20 cellular contexts compared by ENCODE assay signal in the genomic region with DNA sequence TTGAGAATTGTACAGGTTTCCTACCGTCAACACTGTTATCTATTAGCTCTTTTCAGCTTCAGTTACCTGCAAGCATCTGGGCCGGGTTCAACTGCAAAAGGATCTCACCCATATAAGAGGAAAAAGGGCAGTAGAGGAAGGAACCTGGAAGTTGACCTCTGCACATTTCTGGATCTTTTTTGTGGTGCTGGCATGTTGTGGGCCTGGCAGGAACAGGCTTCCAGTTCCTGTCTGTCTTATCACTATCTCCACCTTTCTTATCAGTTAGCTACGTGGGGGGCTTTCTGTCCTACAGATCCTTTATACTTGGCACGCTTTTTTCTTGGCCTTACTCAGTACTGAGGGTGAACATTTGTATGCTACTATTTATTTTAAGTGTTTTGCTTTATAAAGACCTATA. TPM values are rescaled to one million over a fixed set of nuclear protein-coding genes. Genes with fewer than 3 reads are reported as not detected.
DNase-seq lines count a peak whose midpoint lies in the region; TF ChIP-seq lines count a peak whose summit lies in the region.
"Had no signal": no experiment of that assay in that cellular context is flagged by ENCODE, and none has a peak within 500 bp of the region (broad histone marks: within the 10 kb centered on the region; RNA-seq: fewer than 3 reads in every experiment).

No MANE protein-coding gene starts in this region.

- H3K4me2 ChIP-seq in mesendoderm (ENCODE audit: low read length) (no peak overlapping the region), neuronal stem cell (ENCODE audit: insufficient read depth, low read length, poor library complexity, severe bottlenecking) (no peak overlapping the region)

- intact Hi-C loops in left ventricle myocardium inferior (cut with micrococcal nuclease) (no loop called here), cardiac septum (cut with DNase I) (no loop called here)

- H2BK120ac ChIP-seq in mesendoderm (ENCODE audit: low read depth, low read length): peak overlapping the region; percentile 10
- no peak overlapping the region for H2BK120ac ChIP-seq in neuronal stem cell (ENCODE audit: low read depth, low read length)

- H3K36me3 ChIP-seq in left ventricle myocardium inferior (no peaks in the 10 kb centered on the region), mesendoderm (ENCODE audit: control insufficient read depth, insufficient read depth, low read length) (no peaks in the 10 kb centered on the region), neuronal stem cell (replicated peaks in 1 of 2; ENCODE audit: control insufficient read depth in 2 of 2, insufficient read depth in 2 of 2, low read length in 2 of 2) (no peaks in the 10 kb centered on the region), suprapubic skin (no peaks in the 10 kb centered on the region)
- H3K36me3 ChIP-seq: BE2C had no signal

- WGBS in mesendoderm (ENCODE audit: extremely low coverage, insufficient coverage, low lambda C conversion rate): no CpG with 5 or more reads among the region's 4 CpGs
- whole genome bisulfite sequencing in neuronal stem cell (ENCODE audit: extremely low coverage in 2 of 2, insufficient read length in 2 of 2, insufficient replicate concordance in 1 of 2), 2 donors: no CpG with 5 or more reads among the region's 4 CpGs
- WGBS in suprapubic skin: 75% methylated on average over 4 of the region's 4 CpGs

- H2BK15ac ChIP-seq in mesendoderm (replicated peaks; ENCODE audit: low read depth) (no peak overlapping the region), neuronal stem cell (ENCODE audit: low read length) (no peak overlapping the region)

- no peak overlapping the region for H2BK5ac ChIP-seq in mesendoderm (ENCODE audit: low read length)
- H2BK5ac ChIP-seq in neuronal stem cell (ENCODE audit: low read length): no peak overlapping the region

- no peak overlapping the region for H3K4me3 ChIP-seq in left ventricle myocardium inferior
- H3K4me3 ChIP-seq in mesendoderm (ENCODE audit: low read length): no peak overlapping the region
- no peak overlapping the region for H3K4me3 ChIP-seq in neuronal stem cell (ENCODE audit: low read length in 2 of 2)
- H3K4me3 ChIP-seq in suprapubic skin: no peak overlapping the region

- TF ChIP-seq CTCF in left ventricle myocardium inferior (IDR thresholded peaks at IDR 0.05; ENCODE audit: borderline replicate concordance): no peak
- TF ChIP-seq CTCF in suprapubic skin (IDR thresholded peaks at IDR 0.05): no peak

- H3K9ac ChIP-seq in mesendoderm (ENCODE audit: low read length): no peak overlapping the region
- H3K9ac ChIP-seq in neuronal stem cell (ENCODE audit: low read depth, low read length, poor library complexity): no peak overlapping the region

- H4K8ac ChIP-seq in mesendoderm (ENCODE audit: low read depth, low read length): no peak overlapping the region
- no peak overlapping the region for H4K8ac ChIP-seq in neuronal stem cell (ENCODE audit: low read depth, low read length)

- H3K79me2 ChIP-seq in mesendoderm (ENCODE audit: control insufficient read depth, insufficient read depth, low read length): no peaks in the 10 kb centered on the region

- no peak overlapping the region for H3K14ac ChIP-seq in neuronal stem cell (ENCODE audit: low read length)

- H3K23ac ChIP-seq in mesendoderm (ENCODE audit: low read length) (no peak overlapping the region), neuronal stem cell (ENCODE audit: low read depth, low read length, poor library complexity) (no peak overlapping the region)

- H3K56ac ChIP-seq in mesendoderm (ENCODE audit: low read length): no peak overlapping the region

- no peak overlapping the region for H2BK12ac ChIP-seq in neuronal stem cell (ENCODE audit: low read length)

- H3K79me1 ChIP-seq in mesendoderm (ENCODE audit: low read length) (no peaks in the 10 kb centered on the region), neuronal stem cell (ENCODE audit: low read depth, low read length) (no peaks in the 10 kb centered on the region)

- no peak for TF ChIP-seq POLR2A in suprapubic skin (IDR thresholded peaks at IDR 0.05)

- H4K5ac ChIP-seq in mesendoderm (ENCODE audit: low read length): no peak overlapping the region

- H3K4ac ChIP-seq in mesendoderm (ENCODE audit: low read depth, low read length): no peak overlapping the region
- H3K4ac ChIP-seq in neuronal stem cell (ENCODE audit: low read length): no peak overlapping the region

- no peaks in the 10 kb centered on the region for H3K9me3 ChIP-seq in left ventricle myocardium inferior (replicated peaks)
- H3K9me3 ChIP-seq in neuronal stem cell (replicated peaks in 1 of 2; ENCODE audit: control insufficient read depth in 2 of 2, insufficient read depth in 1 of 2, low read depth in 1 of 2, low read length in 2 of 2): no peaks in the 10 kb centered on the region
- no peaks in the 10 kb centered on the region for H3K9me3 ChIP-seq in suprapubic skin
- H3K9me3 ChIP-seq: BE2C had no signal

- H3K4me1 ChIP-seq in left ventricle myocardium inferior (peaks cover 64% of the 10 kb centered on the region), mesendoderm (ENCODE audit: control insufficient read depth, low read depth, low read length) (peaks cover 3% of the 10 kb centered on the region), neuronal stem cell (ENCODE audit: control insufficient read depth in 2 of 2, insufficient read depth in 1 of 2, low read depth in 1 of 2, low read length in 2 of 2) (no peaks in the 10 kb centered on the region), suprapubic skin (no peaks in the 10 kb centered on the region)
- H3K4me1 ChIP-seq: BE2C had no signal

- H4K91ac ChIP-seq in neuronal stem cell (ENCODE audit: low read depth, low read length, poor library complexity): no peak overlapping the region

- H2AFZ ChIP-seq in neuronal stem cell (ENCODE audit: low read length): no peak overlapping the region

- H3K27ac ChIP-seq in left ventricle myocardium inferior (replicated peaks) (peak overlapping the region; percentile 53), mesendoderm (ENCODE audit: low read depth, low read length) (no peak overlapping the region), neuronal stem cell (replicated peaks; ENCODE audit: low read length) (no peak overlapping the region), suprapubic skin (no peak overlapping the region)

- no peak for DNase-seq in left ventricle myocardium inferior
- no peak for DNase-seq in cardiac septum (ENCODE audit: low spot score)
- peak; percentile 52 for DNase-seq in dermis blood vessel endothelial cell
- DNase-seq in mesendoderm: peak; percentile 74
- no peak for DNase-seq in activated CD8-positive, alpha-beta memory T cell treated with anti-CD3 and anti-CD28 coated beads, Interleukin-2, amount 50 U/mL, for 4 hours
- no peak for DNase-seq in neuronal stem cell (ENCODE audit: low spot score)
- DNase-seq in suprapubic skin (ENCODE audit: low spot score in 2 of 2): no peak
- DNase-seq: BE2C; CD4-positive, CD25-positive, alpha-beta regulatory T cell; DMS153; GDM1; H7; HFFc6; KBM-7; NCI-H1105; NCI-H2081; NCI-H2171 treated with DMSO at 0.1 percent for 48 hours; NCI-H446 treated with DMSO at 0.1 percent for 48 hours; NCI-H748 treated with DMSO at 0.1 percent for 48 hours; NK-92 treated with Interleukin-12 subunit alpha and Interleukin-12 subunit beta, amount 100 ng/mL, for 24 hours had no signal

- H3K27me3 ChIP-seq in left ventricle myocardium inferior (ENCODE audit: low read depth): no peaks in the 10 kb centered on the region
- no peaks in the 10 kb centered on the region for H3K27me3 ChIP-seq in mesendoderm (ENCODE audit: insufficient read depth, low read length, poor library complexity)
- no peaks in the 10 kb centered on the region for H3K27me3 ChIP-seq in neuronal stem cell (ENCODE audit: control insufficient read depth in 3 of 3, insufficient read depth in 3 of 3, low read depth in 1 of 3, low read length in 3 of 3)
- H3K27me3 ChIP-seq in suprapubic skin: no peaks in the 10 kb centered on the region

- no peak for TF ChIP-seq EP300 in suprapubic skin (IDR thresholded peaks at IDR 0.05)

- H2AK5ac ChIP-seq in mesendoderm (ENCODE audit: low read length) (no peak overlapping the region), neuronal stem cell (ENCODE audit: low read depth, low read length) (no peak overlapping the region)

- H3K18ac ChIP-seq in mesendoderm (ENCODE audit: low read length): no peak overlapping the region
- no peak overlapping the region for H3K18ac ChIP-seq in neuronal stem cell (ENCODE audit: low read length)

RNA-seq across cellular contexts. Expression of gene TJP1, which starts 42.2 kb away (rescaled TPM):
- total RNA-seq in left ventricle myocardium inferior (108 TPM), cardiac septum (138 TPM), dermis blood vessel endothelial cell (122 and 184 TPM in 2 replicates), suprapubic skin (10 to 100 TPM; 74.1 to 91.0 (median 81.0) TPM)
- polyA plus RNA-seq in mesendoderm (2013, experiment 1 of 2): 107 TPM
- 108 TPM for polyA plus RNA-seq in mesendoderm (2013, experiment 2 of 2)
- 57.3 TPM for polyA plus RNA-seq in neuronal stem cell (2013, experiment 1 of 2)
- polyA plus RNA-seq in neuronal stem cell (2013, experiment 2 of 2): 58.1 TPM
- total RNA-seq: CD4-positive, CD25-positive, alpha-beta regulatory T cell had no signal

Comparison
In these comparisons a context has a peak if more than half of its experiments do, and no peak if none do; other contexts are left out.
1. DNase-seq: peak in dermis blood vessel endothelial cell (single experiment) and mesendoderm (single experiment); none in left ventricle myocardium inferior (single experiment), cardiac septum (single experiment), activated CD8-positive, alpha-beta memory T cell treated with anti-CD3 and anti-CD28 coated beads, Interleukin-2, amount 50 U/mL, for 4 hours (single experiment), neuronal stem cell (single experiment) and suprapubic skin (0 of 2).